ENCODE assay signal across 9 cellular contexts in genomic region chr15:70474682-70475438, GRCh38.
DNase-seq lines count a peak whose midpoint lies in the region; ATAC-seq and TF ChIP-seq lines count a peak whose summit lies in the region.
"Had no signal": no experiment of that assay in that cellular context is flagged by ENCODE, and none has a peak within 500 bp of the region (broad histone marks: within the 10 kb centered on the region; RNA-seq: fewer than 3 reads in every experiment).

No MANE protein-coding gene starts in this region.

- no peaks in the 10 kb centered on the region for H3K9me3 Mint-ChIP-seq in activated naive CD8-positive, alpha-beta T cell treated with anti-CD3 and anti-CD28 coated beads for 36 hours
- no peaks in the 10 kb centered on the region for H3K9me3 Mint-ChIP-seq in glutamatergic neuron (ENCODE audit: unreplicated experiment)

- no peaks in the 10 kb centered on the region for H3K36me3 ChIP-seq in heart right ventricle
- H3K36me3 ChIP-seq in SJCRH30, result no peaks in the 10 kb centered on the region

- DNase-seq in DMS79 treated with DMSO at 0.1 percent for 48 hours (lab: John Stamatoyannopoulos, UW) (peak; percentile 52), NCI-H2029 treated with DMSO at 0.1 percent for 48 hours (lab: John Stamatoyannopoulos, UW) (peak; percentile 45), heart right ventricle (peak; percentile 24 to 63), glutamatergic neuron (no peak), SJCRH30 (no peak)
- DNase-seq in activated naive CD8-positive, alpha-beta T cell treated with anti-CD3 and anti-CD28 coated beads for 36 hours, result no peak

- H3K4me3 Mint-ChIP-seq in activated naive CD8-positive, alpha-beta T cell treated with anti-CD3 and anti-CD28 coated beads for 36 hours, result peak overlapping the region; percentile 46
- H3K4me3 Mint-ChIP-seq in glutamatergic neuron (ENCODE audit: unreplicated experiment), result no peak overlapping the region

- ATAC-seq in heart right ventricle (peak; percentile 52 to 74 (median 62)), GM19351 (IDR thresholded peaks at IDR 0.05; ENCODE audit: unreplicated experiment) (no peak)

- H3K27ac Mint-ChIP-seq in activated naive CD8-positive, alpha-beta T cell treated with anti-CD3 and anti-CD28 coated beads for 36 hours, result no peak overlapping the region
- H3K27ac Mint-ChIP-seq in glutamatergic neuron (ENCODE audit: unreplicated experiment), result no peak overlapping the region

- H3K9me3 ChIP-seq in heart right ventricle (no peaks in the 10 kb centered on the region), SJCRH30 (replicated peaks) (no peaks in the 10 kb centered on the region)

- no peaks in the 10 kb centered on the region for H3K36me3 Mint-ChIP-seq in activated naive CD8-positive, alpha-beta T cell treated with anti-CD3 and anti-CD28 coated beads for 36 hours
- H3K36me3 Mint-ChIP-seq in glutamatergic neuron (ENCODE audit: unreplicated experiment), result no peaks in the 10 kb centered on the region

- intact Hi-C loops in heart right ventricle (cut with DNase I), result loop anchor here in 2 of 10 donors (5.0 to 10.0 kb wide), 2 partner anchors 200 to 743 kb away; no protein-coding TSS in a partner anchor

- H3K27me3 ChIP-seq in heart right ventricle (peaks cover 0 to 20% (median 4%) of the 10 kb centered on the region in 7 donors), SJCRH30 (peaks cover 12% of the 10 kb centered on the region; the same call in 1 of the 2 replicates)

- peak overlapping the region in 8 of 10 donors; percentile 9 to 89 (median 49) for H3K27ac ChIP-seq in heart right ventricle
- H3K27ac ChIP-seq in skin epidermis, result peak overlapping the region in 20 of 21 experiments; percentile 7 to 87 (median 63)
- no peak overlapping the region for H3K27ac ChIP-seq in SJCRH30
- H3K27ac ChIP-seq: KMS-11 had no signal

- H3K4me3 ChIP-seq in heart right ventricle (peak overlapping the region in 7 of 10 donors; percentile 9 to 34 (median 25)), skin epidermis (peak overlapping the region in 5 of 7 experiments; percentile 1 to 14 (median 4)), SJCRH30 (no peak overlapping the region)

- no peak for TF ChIP-seq CTCF in heart right ventricle (IDR thresholded peaks at IDR 0.05)
- no peak for TF ChIP-seq CTCF in glutamatergic neuron (IDR thresholded peaks at IDR 0.05; ENCODE audit: partially characterized antibody, unreplicated experiment)

- WGBS in heart right ventricle, 2 donors, result 51 to 58% methylated on average over 33 of the region's 33 CpGs

- H3K4me1 Mint-ChIP-seq in activated naive CD8-positive, alpha-beta T cell treated with anti-CD3 and anti-CD28 coated beads for 36 hours, result peaks cover 21% of the 10 kb centered on the region
- peaks cover 4% of the 10 kb centered on the region for H3K4me1 Mint-ChIP-seq in glutamatergic neuron (ENCODE audit: low read depth, unreplicated experiment)

- H3K27me3 Mint-ChIP-seq in activated naive CD8-positive, alpha-beta T cell treated with anti-CD3 and anti-CD28 coated beads for 36 hours, result peaks cover 54% of the 10 kb centered on the region
- peaks cover 5% of the 10 kb centered on the region for H3K27me3 Mint-ChIP-seq in glutamatergic neuron (ENCODE audit: unreplicated experiment)

- H3K4me1 ChIP-seq in heart right ventricle (peaks cover 0 to 49% (median 16%) of the 10 kb centered on the region in 9 donors), SJCRH30 (peaks cover 9% of the 10 kb centered on the region)

Comparison
In these comparisons a context has a peak if more than half of its experiments do, and no peak if none do; other contexts are left out.
1. DNase-seq: peak in DMS79 treated with DMSO at 0.1 percent for 48 hours (single experiment), NCI-H2029 treated with DMSO at 0.1 percent for 48 hours (single experiment) and heart right ventricle (2 of 2); none in activated naive CD8-positive, alpha-beta T cell treated with anti-CD3 and anti-CD28 coated beads for 36 hours (single experiment), glutamatergic neuron (single experiment) and SJCRH30 (0 of 2).